In genomic region chr7:28062197-28062988, GRCh38 we compare ENCODE assay signal across 8 cellular contexts.
A peak's percentile ranks its signal among the peaks of the same experiment; 100 is the strongest.
DNase-seq lines count a peak whose midpoint lies in the region; ATAC-seq and TF ChIP-seq lines count a peak whose summit lies in the region.

No MANE protein-coding gene starts in this region.

- peaks cover 18% of the 10 kb centered on the region for H3K4me1 ChIP-seq in mesodermal cell (ENCODE audit: control insufficient read depth, insufficient read depth, low read length, poor library complexity, severe bottlenecking)

- ATAC-seq in HG03039 (IDR thresholded peaks at IDR 0.05; ENCODE audit: unreplicated experiment) (peak; percentile 56), activated B cell treated with CpG ODN at 0.5 μM for 24 hours (ENCODE audit: low read depth) (peak; percentile 64)

- H3K27ac Mint-ChIP-seq in activated B cell treated with CpG ODN at 0.5 μM for 24 hours = no peak overlapping the region

- H3K36me3 ChIP-seq in mesodermal cell (ENCODE audit: control insufficient read depth, insufficient read depth, low read length) = no peaks in the 10 kb centered on the region

- intact Hi-C loops in activated B cell treated with CpG ODN at 0.5 μM for 24 hours (cut with micrococcal nuclease) = loop anchor here (1.0 to 2.0 kb wide), 4 partner anchors 16 to 792 kb away; no protein-coding TSS in a partner anchor

- DNase-seq in GM03348 (ENCODE audit: low spot score) (peak; percentile 57), NCI-H2196 treated with DMSO at 0.1 percent for 48 hours (lab: John Stamatoyannopoulos, UW; ENCODE audit: unreplicated experiment) (peak; percentile 5), activated B cell treated with CpG ODN at 0.5 μM for 24 hours (peak; percentile 33), ecto neural progenitor cell (ENCODE audit: low spot score) (peak; percentile 74), substantia nigra (lab: John Stamatoyannopoulos, UW) (peak in 36 of 49 donors; percentile 2 to 73 (median 39)), epidermal melanocyte (ENCODE audit: insufficient read length, low spot score) (no peak)

- H3K27me3 Mint-ChIP-seq in activated B cell treated with CpG ODN at 0.5 μM for 24 hours = no peaks in the 10 kb centered on the region

- H3K36me3 Mint-ChIP-seq in activated B cell treated with CpG ODN at 0.5 μM for 24 hours (ENCODE audit: low read depth) = peaks cover 12% of the 10 kb centered on the region

- 52 to 54% methylated on average over 9 to 11 of the region's 12 CpGs for WGBS in mesodermal cell (ENCODE audit: insufficient coverage in 2 of 2), 2 experiments

- POLR2A ChIA-PET in activated B cell treated with CpG ODN at 0.5 μM for 24 hours (lab: Charles Lee) = no interaction called here

- H3K4me3 ChIP-seq in mesodermal cell (ENCODE audit: extremely low read depth, insufficient read depth, low read length, poor library complexity, severe bottlenecking) = no peak overlapping the region

- H3K4me3 Mint-ChIP-seq in activated B cell treated with CpG ODN at 0.5 μM for 24 hours = no peak overlapping the region

- H3K9me3 ChIP-seq in mesodermal cell (ENCODE audit: control insufficient read depth, low read length) = no peaks in the 10 kb centered on the region

- no peaks in the 10 kb centered on the region for H3K9me3 Mint-ChIP-seq in activated B cell treated with CpG ODN at 0.5 μM for 24 hours

- peaks cover 34% of the 10 kb centered on the region for H3K4me1 Mint-ChIP-seq in activated B cell treated with CpG ODN at 0.5 μM for 24 hours

- peak; percentile 40 for TF ChIP-seq CTCF in activated B cell treated with CpG ODN at 0.5 μM for 24 hours (IDR thresholded peaks at IDR 0.05)

- H3K27ac ChIP-seq in mesodermal cell (ENCODE audit: low read depth, low read length, severe bottlenecking) (peak overlapping the region; percentile 5), substantia nigra (ENCODE audit: low read depth, low read length, poor library complexity, severe bottlenecking) (no peak overlapping the region)

- CTCF ChIA-PET in activated B cell treated with CpG ODN at 0.5 μM for 24 hours (lab: Charles Lee) = interaction anchor here (0.7 to 1.8 kb wide), 13 partner anchors 9 to 866 kb away, joined by 3 to 8 read pairs (median 3); no protein-coding TSS in a partner anchor
